In genomic region chr2:234770715-234771141, GRCh38 we compare ENCODE assay signal across 1 cellular context.
TF ChIP-seq lines count a peak whose summit lies in the region.

No MANE protein-coding gene starts in this region.

TF ChIP-seq in HepG2, 621 proteins besides CTCF, POLR2A, EP300 and RAD21 (continued from another document):
- TF ChIP-seq PRDM10 (CRISPR knock-in tag; IDR thresholded peaks at IDR 0.05; ENCODE audit: low read depth) (peak; percentile 79; the same call in 1 of the 2 replicates), ZMYM4 (CRISPR knock-in tag; IDR thresholded peaks at IDR 0.05) (peak; percentile 63), HMG20B (CRISPR knock-in tag; conservative IDR thresholded peaks at IDR 0.05) (peak; percentile 59; the same call in 1 of the 2 replicates), RBM22 (optimal IDR thresholded peaks at IDR 0.05; ENCODE audit: low read length) (no peak), REST (IDR thresholded peaks at IDR 0.05; ENCODE audit: borderline replicate concordance in 1 of 2, low read depth in 1 of 2, low read length in 2 of 2) (0 out of 4 replicates have a peak, but pooled peaks of 1 of the 2 experiments have one; percentile 10), FOXJ3 (CRISPR knock-in tag; IDR thresholded peaks at IDR 0.05; ENCODE audit: borderline replicate concordance) (peak; percentile 54), HOXA3 (CRISPR knock-in tag; IDR thresholded peaks at IDR 0.05) (0 out of 2 replicates have a peak, but pooled peaks have one; percentile 14), DPF2 (CRISPR knock-in tag; IDR thresholded peaks at IDR 0.05; ENCODE audit: borderline replicate concordance, low read depth) (0 out of 2 replicates have a peak, but pooled peaks have one; percentile 42), NFKB2 (CRISPR knock-in tag; IDR thresholded peaks at IDR 0.05; ENCODE audit: borderline replicate concordance) (no peak), ZNF768 (CRISPR knock-in tag; IDR thresholded peaks at IDR 0.05) (peak; percentile 51; the same call in 1 of the 2 replicates), PPARG (CRISPR knock-in tag; conservative IDR thresholded peaks at IDR 0.05) (peak; percentile 75), FOXA1 (IDR thresholded peaks at IDR 0.05) (no peak), FOXA1 (CRISPR knock-in tag; IDR thresholded peaks at IDR 0.05) (peak; percentile 38), CAMTA2 (CRISPR knock-in tag; IDR thresholded peaks at IDR 0.05; ENCODE audit: borderline replicate concordance) (no peak), ZBTB34 (CRISPR knock-in tag; IDR thresholded peaks at IDR 0.05) (peak; percentile 94), GATAD2A (CRISPR knock-in tag; IDR thresholded peaks at IDR 0.05) (peak; percentile 40; the same call in 1 of the 2 replicates), ZSCAN31 (CRISPR knock-in tag; IDR thresholded peaks at IDR 0.05; ENCODE audit: low read depth) (0 out of 2 replicates have a peak, but pooled peaks have one; percentile 41), ZBTB21 (CRISPR knock-in tag; IDR thresholded peaks at IDR 0.05) (no peak), ZNF670 (CRISPR knock-in tag; IDR thresholded peaks at IDR 0.05; ENCODE audit: borderline replicate concordance) (no peak), TMF1 (CRISPR knock-in tag; IDR thresholded peaks at IDR 0.05; ENCODE audit: low read depth) (no peak), BCL6 (CRISPR knock-in tag; IDR thresholded peaks at IDR 0.05) (peak; percentile 47; the same call in 1 of the 2 replicates), ZBTB26 (CRISPR knock-in tag; IDR thresholded peaks at IDR 0.05; ENCODE audit: borderline replicate concordance) (no peak), ISL2 (CRISPR knock-in tag; IDR thresholded peaks at IDR 0.05) (peak; percentile 63; the same call in 1 of the 2 replicates), ZNF235 (CRISPR knock-in tag; IDR thresholded peaks at IDR 0.05; ENCODE audit: borderline replicate concordance) (no peak), SOX6 (IDR thresholded peaks at IDR 0.05) (no peak), SOX6 (CRISPR knock-in tag; IDR thresholded peaks at IDR 0.05) (peak; percentile 75), ZFY (CRISPR knock-in tag; IDR thresholded peaks at IDR 0.05) (0 out of 2 replicates have a peak, but pooled peaks have one; percentile 31), ZBTB14 (CRISPR knock-in tag; IDR thresholded peaks at IDR 0.05) (no peak), IRF9 (CRISPR knock-in tag; IDR thresholded peaks at IDR 0.05; ENCODE audit: borderline replicate concordance) (peak; percentile 58; the same call in 1 of the 2 replicates), ZNF382 (CRISPR knock-in tag; IDR thresholded peaks at IDR 0.05; ENCODE audit: borderline replicate concordance) (no peak), FOSL2 (CRISPR knock-in tag; IDR thresholded peaks at IDR 0.05) (peak; percentile 60), SOX5 (CRISPR knock-in tag; IDR thresholded peaks at IDR 0.05; ENCODE audit: borderline replicate concordance) (peak; percentile 61; the same call in 1 of the 2 replicates)
- TF ChIP-seq, protein P1, sequence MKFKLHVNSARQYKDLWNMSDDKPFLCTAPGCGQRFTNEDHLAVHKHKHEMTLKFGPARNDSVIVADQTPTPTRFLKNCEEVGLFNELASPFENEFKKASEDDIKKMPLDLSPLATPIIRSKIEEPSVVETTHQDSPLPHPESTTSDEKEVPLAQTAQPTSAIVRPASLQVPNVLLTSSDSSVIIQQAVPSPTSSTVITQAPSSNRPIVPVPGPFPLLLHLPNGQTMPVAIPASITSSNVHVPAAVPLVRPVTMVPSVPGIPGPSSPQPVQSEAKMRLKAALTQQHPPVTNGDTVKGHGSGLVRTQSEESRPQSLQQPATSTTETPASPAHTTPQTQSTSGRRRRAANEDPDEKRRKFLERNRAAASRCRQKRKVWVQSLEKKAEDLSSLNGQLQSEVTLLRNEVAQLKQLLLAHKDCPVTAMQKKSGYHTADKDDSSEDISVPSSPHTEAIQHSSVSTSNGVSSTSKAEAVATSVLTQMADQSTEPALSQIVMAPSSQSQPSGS (CRISPR knock-in tag; IDR thresholded peaks at IDR 0.05) = peak; percentile 53; the same call in 1 of the 2 replicates
- TF ChIP-seq, protein P2, sequence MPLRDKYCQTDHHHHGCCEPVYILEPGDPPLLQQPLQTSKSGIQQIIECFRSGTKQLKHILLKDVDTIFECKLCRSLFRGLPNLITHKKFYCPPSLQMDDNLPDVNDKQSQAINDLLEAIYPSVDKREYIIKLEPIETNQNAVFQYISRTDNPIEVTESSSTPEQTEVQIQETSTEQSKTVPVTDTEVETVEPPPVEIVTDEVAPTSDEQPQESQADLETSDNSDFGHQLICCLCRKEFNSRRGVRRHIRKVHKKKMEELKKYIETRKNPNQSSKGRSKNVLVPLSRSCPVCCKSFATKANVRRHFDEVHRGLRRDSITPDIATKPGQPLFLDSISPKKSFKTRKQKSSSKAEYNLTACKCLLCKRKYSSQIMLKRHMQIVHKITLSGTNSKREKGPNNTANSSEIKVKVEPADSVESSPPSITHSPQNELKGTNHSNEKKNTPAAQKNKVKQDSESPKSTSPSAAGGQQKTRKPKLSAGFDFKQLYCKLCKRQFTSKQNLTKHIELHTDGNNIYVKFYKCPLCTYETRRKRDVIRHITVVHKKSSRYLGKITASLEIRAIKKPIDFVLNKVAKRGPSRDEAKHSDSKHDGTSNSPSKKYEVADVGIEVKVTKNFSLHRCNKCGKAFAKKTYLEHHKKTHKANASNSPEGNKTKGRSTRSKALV (CRISPR knock-in tag; IDR thresholded peaks at IDR 0.05) = no peak
- TF ChIP-seq, protein P3, sequence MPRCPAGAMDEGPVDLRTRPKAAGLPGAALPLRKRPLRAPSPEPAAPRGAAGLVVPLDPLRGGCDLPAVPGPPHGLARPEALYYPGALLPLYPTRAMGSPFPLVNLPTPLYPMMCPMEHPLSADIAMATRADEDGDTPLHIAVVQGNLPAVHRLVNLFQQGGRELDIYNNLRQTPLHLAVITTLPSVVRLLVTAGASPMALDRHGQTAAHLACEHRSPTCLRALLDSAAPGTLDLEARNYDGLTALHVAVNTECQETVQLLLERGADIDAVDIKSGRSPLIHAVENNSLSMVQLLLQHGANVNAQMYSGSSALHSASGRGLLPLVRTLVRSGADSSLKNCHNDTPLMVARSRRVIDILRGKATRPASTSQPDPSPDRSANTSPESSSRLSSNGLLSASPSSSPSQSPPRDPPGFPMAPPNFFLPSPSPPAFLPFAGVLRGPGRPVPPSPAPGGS (CRISPR knock-in tag; IDR thresholded peaks at IDR 0.05) = 0 out of 2 replicates have a peak, but pooled peaks have one; percentile 68
